In the genomic region with DNA sequence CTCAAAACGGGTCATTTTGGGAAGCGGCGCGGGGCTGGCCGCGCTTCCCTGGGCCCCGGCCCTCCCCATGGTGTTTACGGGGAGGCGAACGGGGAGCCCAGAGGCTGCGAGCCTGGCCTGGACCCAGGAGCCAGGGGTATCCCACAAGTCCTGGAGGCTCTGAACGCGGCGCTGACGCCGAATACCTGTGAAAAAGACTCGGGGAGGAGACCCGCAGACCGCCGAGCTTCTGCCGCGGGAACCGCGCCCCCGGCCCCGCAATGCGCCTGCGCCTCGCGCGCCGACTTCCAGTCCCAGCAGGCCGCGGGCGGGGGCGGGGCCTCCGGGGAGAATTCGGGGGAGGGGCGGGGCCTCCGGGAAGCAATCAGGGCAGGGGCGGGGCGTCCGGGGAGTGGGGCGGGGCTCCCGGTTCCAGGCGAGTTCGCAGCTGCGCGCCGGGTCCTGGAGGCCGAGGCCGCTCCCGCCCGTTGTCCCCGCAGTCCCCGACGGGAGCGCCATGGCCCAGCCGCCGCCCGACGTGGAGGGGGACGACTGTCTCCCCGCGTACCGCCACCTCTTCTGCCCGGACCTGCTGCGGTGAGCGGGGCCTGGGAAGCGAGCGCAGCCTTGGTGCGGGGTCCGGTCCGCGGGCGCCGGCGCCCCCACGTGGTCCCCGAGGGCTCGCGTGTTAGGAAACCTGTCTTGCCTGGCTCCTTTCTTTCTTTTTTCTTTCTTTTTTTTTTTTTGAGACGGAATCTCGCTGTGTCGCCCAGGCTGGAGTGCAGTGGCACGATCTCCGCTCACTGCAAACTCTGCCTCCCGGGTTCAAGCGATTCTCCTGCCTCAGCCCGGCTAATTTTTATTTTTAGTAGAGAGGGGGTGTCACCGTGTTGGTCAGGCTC, we compare ENCODE assay signal across 8 cellular contexts. TPM values are rescaled to one million over a fixed set of nuclear protein-coding genes. Genes with fewer than 3 reads are reported as not detected.
DNase-seq lines count a peak whose midpoint lies in the region; ATAC-seq and TF ChIP-seq lines count a peak whose summit lies in the region.

DECR2 (plus strand) TSS at position 418 of the 881 bp plus-strand sequence; CDS start at position 497, 79 bp downstream.

- WGBS in urinary bladder, result under 1% methylated on average over 90 of the region's 91 CpGs

- peak within 1 kb of the TSS; percentile 91 for H3K4me3 Mint-ChIP-seq in T-helper 17 cell

- H3K4me3 ChIP-seq in urinary bladder (ENCODE audit: low read depth, low read length), result peak within 1 kb of the TSS; percentile 68

- intact Hi-C loops in left ventricle myocardium superior (cut with micrococcal nuclease), result no loop called here

- H3K4me1 ChIP-seq in urinary bladder (ENCODE audit: insufficient read depth), result no peaks in the 10 kb centered on the region

- H3K9me3 ChIP-seq in T-helper 17 cell (ENCODE audit: control insufficient read depth, low read length, poor library complexity, severe bottlenecking), result no peaks in the 10 kb centered on the region

- POLR2A ChIA-PET in GM10248 (lab: Yijun Ruan, JAX), result interaction anchor here (0.7 kb wide), 2 partner anchors 13 to 19 kb away, joined by 11 to 12 read pairs; no protein-coding TSS in a partner anchor
- POLR2A ChIA-PET in HEK293T (lab: Yijun Ruan, JAX), result interaction anchor here (0.8 to 1.6 kb wide), 6 partner anchors 10 to 98 kb away, joined by 3 to 10 read pairs (median 4); partner anchors contain the start of genes MRPL28 and RAB11FIP3

- H3K27me3 Mint-ChIP-seq in T-helper 17 cell, result no peaks in the 10 kb centered on the region

- no peaks in the 10 kb centered on the region for H3K36me3 Mint-ChIP-seq in T-helper 17 cell (ENCODE audit: low read depth)

- peaks cover 5% of the 10 kb centered on the region for H3K4me1 Mint-ChIP-seq in T-helper 17 cell

- ATAC-seq in T-helper 17 cell (peak; percentile 86), left ventricle myocardium superior (peak; percentile 91)

- peak; percentile 54 for TF ChIP-seq CTCF in GM10248 (IDR thresholded peaks at IDR 0.05; ENCODE audit: control extremely low read depth, extremely low read depth, low read depth, missing control alignments)

- CTCF ChIA-PET in GM10248 (lab: Yijun Ruan, JAX) (interaction anchor here (0.7 to 1.6 kb wide), 4 partner anchors 9 to 1353 kb away, joined by 3 to 5 read pairs (median 4); no protein-coding TSS in a partner anchor), HEK293T (lab: Yijun Ruan, JAX) (no interaction called here)

- H3K27ac ChIP-seq in urinary bladder (ENCODE audit: low read depth), result peak within 1 kb of the TSS; percentile 93

- peak within 1 kb of the TSS; percentile 92 for H3K27ac Mint-ChIP-seq in T-helper 17 cell

- peak; percentile 99 for DNase-seq in GM10248 (ENCODE audit: extremely low spot score)
- peak; percentile 97 for DNase-seq in HEK293T (ENCODE audit: extremely low spot score)
- peak; percentile 89 for DNase-seq in NCI-H1092 treated with DMSO at 0.1 percent for 48 hours (lab: John Stamatoyannopoulos, UW)
- peak; percentile 96 to 100 (median 98) for DNase-seq in T-helper 17 cell
- DNase-seq in amygdala (lab: John Stamatoyannopoulos, UW), result peak in 55 of 56 donors; percentile 78 to 97 (median 92)
- peak; percentile 98 for DNase-seq in left ventricle myocardium superior
- peak; percentile 57 for DNase-seq in pulmonary artery endothelial cell (ENCODE audit: low read depth, low spot score)

- H3K36me3 ChIP-seq in urinary bladder (ENCODE audit: insufficient read depth), result no peaks in the 10 kb centered on the region

TF ChIP-seq in HEK293T, 16 proteins besides CTCF, POLR2A, EP300 and RAD21:
- peak; percentile 76 for TF ChIP-seq L3MBTL2 (conservative IDR thresholded peaks at IDR 0.05)
- no peak for TF ChIP-seq FOXK2 (IDR thresholded peaks at IDR 0.05)
- peak; percentile 90 for TF ChIP-seq ZNF384 (IDR thresholded peaks at IDR 0.05)

RNA-seq across cellular contexts. Expression of gene DECR2, which starts in this region (rescaled TPM):
- total RNA-seq in T-helper 17 cell (1 to 10 TPM; 7.5 to 9.0 TPM), left ventricle myocardium superior (9.8 TPM), pulmonary artery endothelial cell (10.5 and 19.4 TPM in 2 replicates), urinary bladder (5.3 TPM)
- 20.6 TPM for polyA plus RNA-seq in urinary bladder

Comparison
In these comparisons a context has a peak if more than half of its experiments do, and no peak if none do; other contexts are left out.
1. Peak in every context shown above with its lines: DNase-seq, ATAC-seq, H3K4me3 ChIP-seq and H3K27ac ChIP-seq.